ENCODE assay signal across 24 cellular contexts in genomic region chr3:4568831-4569230, GRCh38.
"Had no signal": no experiment of that assay in that cellular context is flagged by ENCODE, and none has a peak within 500 bp of the region (broad histone marks: within the 10 kb centered on the region; RNA-seq: fewer than 3 reads in every experiment).

No MANE protein-coding gene starts in this region.

- DNase-seq: activated CD4-positive, alpha-beta T cell treated with anti-CD3 and anti-CD28 coated beads for 36 hours; activated CD8-positive, alpha-beta memory T cell treated with anti-CD3 and anti-CD28 coated beads, Interleukin-2, amount 50 U/mL, for 4 hours; activated CD8-positive, alpha-beta T cell treated with anti-CD3 and anti-CD28 coated beads for 36 hours; activated gamma-delta T cell treated with Interleukin-2 at 50 U/mL for 16 hours; activated naive CD4-positive, alpha-beta T cell treated with anti-CD3 and anti-CD28 coated beads, Interleukin-2, amount 10 ng/mL, durations not matched to agents 7 days and 5 days; activated naive CD8-positive, alpha-beta T cell treated with anti-CD3 and anti-CD28 coated beads for 36 hours; activated T-cell treated with anti-CD3 and anti-CD28 coated beads, Interleukin-2, amount 50 U/mL, for 72 hours; brain microvascular endothelial cell; MG63; MV-4-11; NCI-H1105; NCI-H1436; NCI-H1694 treated with DMSO at 0.1 percent for 48 hours; NCI-H2081; NCI-H510A treated with DMSO at 0.1 percent for 48 hours; NCI-H69; NK-92 treated with Interleukin-12 subunit alpha and Interleukin-12 subunit beta, amount 100 ng/mL, for 24 hours; Peyer's patch; SHP77; T-helper 17 cell; T-helper 9 cell had no signal

- H3K9me3 Mint-ChIP-seq: activated CD8-positive, alpha-beta T cell treated with anti-CD3 and anti-CD28 coated beads for 36 hours; activated naive CD4-positive, alpha-beta T cell treated with anti-CD3 and anti-CD28 coated beads, Interleukin-2, amount 10 ng/mL, durations not matched to agents 7 days and 5 days; activated naive CD8-positive, alpha-beta T cell treated with anti-CD3 and anti-CD28 coated beads for 36 hours; activated T-cell treated with anti-CD3 and anti-CD28 coated beads, Interleukin-2, amount 50 U/mL, for 72 hours; activated T-helper 2 cell treated with anti-CD3 and anti-CD28 coated beads, Interferon-gamma antibody, Interleukin-2, Interleukin-4, amounts not matched to agents 10 μg/mL and 5 μg/mL and 100 μg/mL, durations not matched to agents 14 hours and 24 hours and 36 hours had no signal

- H3K4me1 Mint-ChIP-seq: activated naive CD4-positive, alpha-beta T cell treated with anti-CD3 and anti-CD28 coated beads, Interleukin-2, amount 10 ng/mL, durations not matched to agents 7 days and 5 days had no signal

- H3K36me3 ChIP-seq: brain microvascular endothelial cell, cardiac muscle cell, MG63, Peyer's patch had no signal

- H3K27me3 ChIP-seq: brain microvascular endothelial cell, cardiac muscle cell, MG63, Peyer's patch had no signal

- H3K4me3 ChIP-seq: cardiac muscle cell, MG63, Peyer's patch had no signal

- H3K4me1 ChIP-seq: Peyer's patch had no signal

- H3K4me3 Mint-ChIP-seq: activated CD4-positive, alpha-beta T cell treated with anti-CD3 and anti-CD28 coated beads for 36 hours; activated CD8-positive, alpha-beta T cell treated with anti-CD3 and anti-CD28 coated beads for 36 hours; activated naive CD4-positive, alpha-beta T cell treated with anti-CD3 and anti-CD28 coated beads, Interleukin-2, amount 10 ng/mL, durations not matched to agents 7 days and 5 days; activated naive CD8-positive, alpha-beta T cell treated with anti-CD3 and anti-CD28 coated beads for 36 hours; activated T-cell treated with anti-CD3 and anti-CD28 coated beads, Interleukin-2, amount 50 U/mL, for 72 hours; T-helper 17 cell had no signal

- H3K9me3 ChIP-seq: MG63, Peyer's patch had no signal

- H3K27ac ChIP-seq: brain microvascular endothelial cell, cardiac muscle cell, Peyer's patch, VCaP had no signal

- H3K36me3 Mint-ChIP-seq: activated naive CD4-positive, alpha-beta T cell treated with anti-CD3 and anti-CD28 coated beads, Interleukin-2, amount 10 ng/mL, durations not matched to agents 7 days and 5 days had no signal

- H3K27ac Mint-ChIP-seq: activated CD4-positive, alpha-beta T cell treated with anti-CD3 and anti-CD28 coated beads for 36 hours; activated CD8-positive, alpha-beta T cell treated with anti-CD3 and anti-CD28 coated beads for 36 hours; activated naive CD4-positive, alpha-beta T cell treated with anti-CD3 and anti-CD28 coated beads, Interleukin-2, amount 10 ng/mL, durations not matched to agents 7 days and 5 days; activated naive CD8-positive, alpha-beta T cell treated with anti-CD3 and anti-CD28 coated beads for 36 hours; activated T-cell treated with anti-CD3 and anti-CD28 coated beads, Interleukin-2, amount 50 U/mL, for 72 hours; activated T-helper 2 cell treated with anti-CD3 and anti-CD28 coated beads, Interferon-gamma antibody, Interleukin-2, Interleukin-4, amounts not matched to agents 10 μg/mL and 5 μg/mL and 100 μg/mL, durations not matched to agents 14 hours and 24 hours and 36 hours; T-helper 17 cell had no signal

- H3K27me3 Mint-ChIP-seq: activated CD4-positive, alpha-beta T cell treated with anti-CD3 and anti-CD28 coated beads for 36 hours; activated CD8-positive, alpha-beta T cell treated with anti-CD3 and anti-CD28 coated beads for 36 hours; activated naive CD4-positive, alpha-beta T cell treated with anti-CD3 and anti-CD28 coated beads, Interleukin-2, amount 10 ng/mL, durations not matched to agents 7 days and 5 days; activated naive CD8-positive, alpha-beta T cell treated with anti-CD3 and anti-CD28 coated beads for 36 hours; T-helper 17 cell had no signal
